In genomic region chr17:19012171-19013080, GRCh38 we compare ENCODE assay signal across 18 cellular contexts. TPM values are rescaled to one million over a fixed set of nuclear protein-coding genes. Genes with fewer than 3 reads are reported as not detected.
A peak's percentile ranks its signal among the peaks of the same experiment; 100 is the strongest.
DNase-seq lines count a peak whose midpoint lies in the region; ATAC-seq, FAIRE-seq and TF ChIP-seq lines count a peak whose summit lies in the region.
"Had no signal": no experiment of that assay in that cellular context is flagged by ENCODE, and none has a peak within 500 bp of the region (broad histone marks: within the 10 kb centered on the region; RNA-seq: fewer than 3 reads in every experiment).

No MANE protein-coding gene starts in this region.

- TF ChIP-seq EP300 in H1 (IDR thresholded peaks at IDR 0.05; ENCODE audit: borderline replicate concordance in 1 of 2, low read depth in 2 of 2, low read length in 2 of 2) (no peak), transverse colon (IDR thresholded peaks at IDR 0.05; ENCODE audit: low read depth) (no peak)

- H3K18ac ChIP-seq in H1 (ENCODE audit: extremely low read depth, low read length): no peak overlapping the region; the same call in 1 of the 2 replicates

- in situ Hi-C loops in transverse colon (cut with MboI; ENCODE audit: low pct_ligation_motif_present in 1 of 4, low pct_unique_long_range_greater_than_20kb in 1 of 4, low sequenced_read_pairs in 3 of 4): no loop called here

- intact Hi-C loops in heart left ventricle (cut with DNase I): no loop called here
- intact Hi-C loops in heart right ventricle (cut with DNase I): loop anchor here in 1 of 10 donors (2.0 kb wide), 1 partner anchor 36 kb away; no protein-coding TSS in a partner anchor
- intact Hi-C loops in mucosa of descending colon (cut with DNase I, micrococcal nuclease): no loop called here
- intact Hi-C loops in transverse colon (cut with DNase I; ENCODE audit: low total_unique reads): no loop called here
- intact Hi-C loops in upper lobe of right lung (cut with DNase I): no loop called here

- no peak overlapping the region for H3K27ac ChIP-seq in heart left ventricle
- H3K27ac ChIP-seq in heart right ventricle: no peak overlapping the region
- no peak overlapping the region for H3K27ac ChIP-seq in H1 (ENCODE audit: low read depth, low read length)
- H3K27ac ChIP-seq in transverse colon: peak overlapping the region in 3 of 4 donors; percentile 71 to 73 (median 71)
- H3K27ac ChIP-seq in upper lobe of right lung: no peak overlapping the region

- no peak overlapping the region for H4K5ac ChIP-seq in H1 (ENCODE audit: insufficient read length, low read depth, low read length)

- TF ChIP-seq CTCF in heart left ventricle (IDR thresholded peaks at IDR 0.05) (no peak), heart right ventricle (IDR thresholded peaks at IDR 0.05) (no peak), H1 (IDR thresholded peaks at IDR 0.05; ENCODE audit: control extremely low read depth in 1 of 3, insufficient read depth in 1 of 3, low read depth in 1 of 3, low read length in 3 of 3) (no peak), mucosa of descending colon (IDR thresholded peaks at IDR 0.05) (no peak), transverse colon (IDR thresholded peaks at IDR 0.05) (no peak), upper lobe of right lung (IDR thresholded peaks at IDR 0.05) (no peak)

- no peak overlapping the region for H3K4ac ChIP-seq in H1 (replicated peaks; ENCODE audit: insufficient read length, low read depth, low read length)

- no peak overlapping the region for H3K56ac ChIP-seq in H1 (replicated peaks; ENCODE audit: insufficient read length, low read depth, low read length)

- CTCF ChIA-PET in H1 (lab: Charles Lee; ENCODE audit: partially characterized antibody): interaction anchor here (0.6 to 1.6 kb wide), 4 partner anchors 11 to 61 kb away, joined by 3 to 8 read pairs (median 4); partner anchors contain the start of gene SLC5A10

- TF ChIP-seq RAD21 in H1 (IDR thresholded peaks at IDR 0.05 in 1 of 2, conservative IDR thresholded peaks at IDR 0.05 in 1 of 2; ENCODE audit: low read depth in 2 of 2, low read length in 2 of 2): no peak

- peak in 3 of 5 donors; percentile 14 to 42 (median 17) for DNase-seq in heart left ventricle
- DNase-seq in heart right ventricle: no peak
- DNase-seq in H1 (ENCODE audit: low read depth in 1 of 2, low spot score in 2 of 2): no peak
- DNase-seq in mucosa of descending colon: peak in 2 of 3 donors; percentile 34 to 41
- DNase-seq in transverse colon: no peak
- no peak for DNase-seq in upper lobe of right lung
- no peak for DNase-seq in NCI-H2107 (lab: John Stamatoyannopoulos, UW)
- DNase-seq: AML-193; Calu3; CD4-positive, alpha-beta T cell; HCEC 1CT; NCI-H1048; NCI-H146; NCI-H345; NCI-H69; SIG-M5 had no signal

- no peaks in the 10 kb centered on the region for H3K79me2 ChIP-seq in H1 (ENCODE audit: control insufficient read depth in 1 of 2, insufficient read depth in 2 of 2, low read length in 2 of 2)

- H3K36me3 ChIP-seq in heart left ventricle (no peaks in the 10 kb centered on the region), heart right ventricle (no peaks in the 10 kb centered on the region), H1 (ENCODE audit: control insufficient read depth in 2 of 4, insufficient read depth in 4 of 4, low read length in 3 of 4) (no peaks in the 10 kb centered on the region), mucosa of descending colon (ENCODE audit: low read depth) (no peaks in the 10 kb centered on the region), transverse colon (no peaks in the 10 kb centered on the region), upper lobe of right lung (no peaks in the 10 kb centered on the region)

- no peak overlapping the region for H2AFZ ChIP-seq in H1 (ENCODE audit: low read length)

- TF ChIP-seq POLR2A in heart left ventricle (IDR thresholded peaks at IDR 0.05) (no peak), H1 (IDR thresholded peaks at IDR 0.05; ENCODE audit: control extremely low read depth in 1 of 2, low read depth in 2 of 2, low read length in 2 of 2) (no peak), transverse colon (IDR thresholded peaks at IDR 0.05) (no peak)

- H3K4me3 ChIP-seq in heart left ventricle (no peak overlapping the region), heart right ventricle (no peak overlapping the region), H1 (ENCODE audit: extremely low read depth in 1 of 4, insufficient read depth in 2 of 4, low read depth in 3 of 4, low read length in 4 of 4) (no peak overlapping the region), mucosa of descending colon (no peak overlapping the region), transverse colon (no peak overlapping the region), upper lobe of right lung (no peak overlapping the region)

- no peak overlapping the region for H2BK20ac ChIP-seq in H1 (ENCODE audit: low read length)

- no peak overlapping the region for H3K4me2 ChIP-seq in H1 (ENCODE audit: insufficient read depth in 1 of 2, low read depth in 2 of 2, low read length in 2 of 2)

- POLR2A ChIA-PET in H1 (lab: Charles Lee; ENCODE audit: partially characterized antibody): interaction anchor here (1.2 to 1.6 kb wide), 3 partner anchors 8 to 11 kb away, joined by 3 to 5 read pairs (median 3); partner anchors contain the start of gene FAM83G

- no peak overlapping the region for H4K91ac ChIP-seq in H1 (replicated peaks; ENCODE audit: insufficient read length, low read length)

- no peak for FAIRE-seq in H1 (lab: Jason Lieb, UNC)

- WGBS in heart left ventricle, 4 donors: 90 to 96% (median 93%) methylated on average over 22 of the region's 22 CpGs
- 92 to 93% methylated on average over 22 of the region's 22 CpGs for WGBS in heart right ventricle, 2 donors
- 85% methylated on average over 21 of the region's 22 CpGs; no CpG with 5 or more reads in 1 of the 2 experiments for WGBS in H1 (ENCODE audit: extremely low coverage in 1 of 2, insufficient coverage in 1 of 2, insufficient read length in 1 of 2, insufficient replicate concordance in 2 of 2, low coverage in 1 of 2, low lambda C conversion rate in 2 of 2, missing lambda C conversion rate in 1 of 2), 2 experiments
- 93 to 100% methylated on average over 4 to 22 of the region's 22 CpGs for WGBS in transverse colon (ENCODE audit: low coverage in 1 of 2), 2 donors

- no peak overlapping the region for H2BK120ac ChIP-seq in H1 (replicated peaks; ENCODE audit: low read depth, low read length)

- H4K8ac ChIP-seq in H1 (ENCODE audit: extremely low read depth, insufficient read depth, low read length): peak overlapping the region; percentile 57; the same call in 1 of the 2 replicates

- H3K23ac ChIP-seq in H1 (ENCODE audit: insufficient read length): no peak overlapping the region

- no peaks in the 10 kb centered on the region for H3K79me1 ChIP-seq in H1 (ENCODE audit: low read depth, low read length)

- peaks cover 0 to 3% (median 0%) of the 10 kb centered on the region in 9 donors for H3K27me3 ChIP-seq in heart left ventricle
- peaks cover 0 to 7% (median 0%) of the 10 kb centered on the region in 7 donors for H3K27me3 ChIP-seq in heart right ventricle
- H3K27me3 ChIP-seq in H1 (replicated peaks in 1 of 4; ENCODE audit: control insufficient read depth in 3 of 4, extremely low read depth in 1 of 4, insufficient read depth in 3 of 4, low read length in 3 of 4): no peaks in the 10 kb centered on the region
- H3K27me3 ChIP-seq in transverse colon: no peaks in the 10 kb centered on the region
- no peaks in the 10 kb centered on the region for H3K27me3 ChIP-seq in upper lobe of right lung

- no peak overlapping the region for H2BK12ac ChIP-seq in H1 (ENCODE audit: low read depth, low read length)

- H3K14ac ChIP-seq in H1 (ENCODE audit: insufficient read length): no peak overlapping the region

- no peak overlapping the region for H2AK5ac ChIP-seq in H1 (ENCODE audit: low read depth, low read length)

- no peak overlapping the region for H3K9ac ChIP-seq in H1 (replicated peaks in 1 of 4; ENCODE audit: extremely low read depth in 1 of 4, low read depth in 3 of 4, low read length in 3 of 4)

- H2BK5ac ChIP-seq in H1 (ENCODE audit: low read depth, low read length): peak overlapping the region; percentile 16; the same call in 1 of the 2 replicates

- H2BK15ac ChIP-seq in H1 (ENCODE audit: low read length): 0 out of 2 replicates have a peak overlapping the region, but pooled peaks have one; percentile 46

- H3K9me3 ChIP-seq in heart left ventricle (no peaks in the 10 kb centered on the region), heart right ventricle (no peaks in the 10 kb centered on the region), H1 (ENCODE audit: insufficient read depth in 2 of 2, low read depth in 1 of 2, low read length in 1 of 2) (no peaks in the 10 kb centered on the region), mucosa of descending colon (no peaks in the 10 kb centered on the region), transverse colon (no peaks in the 10 kb centered on the region), upper lobe of right lung (no peaks in the 10 kb centered on the region)

- H3K4me1 ChIP-seq in heart left ventricle (no peaks in the 10 kb centered on the region), heart right ventricle (no peaks in the 10 kb centered on the region), H1 (replicated peaks in 1 of 4; ENCODE audit: control insufficient read depth in 3 of 4, insufficient read depth in 4 of 4, low read length in 3 of 4) (peaks cover 0 to 3% (median 2%) of the 10 kb centered on the region in 4 experiments; a peak in 3 of 7 replicates), mucosa of descending colon (ENCODE audit: low read depth) (peaks cover 11% of the 10 kb centered on the region), transverse colon (peaks cover 7 to 23% (median 18%) of the 10 kb centered on the region in 4 donors), upper lobe of right lung (no peaks in the 10 kb centered on the region)

- no peak for ATAC-seq in heart left ventricle
- ATAC-seq in heart right ventricle: no peak
- ATAC-seq in mucosa of descending colon: no peak
- ATAC-seq in upper lobe of right lung: no peak
- ATAC-seq in esophagus mucosa: no peak
- ATAC-seq: Panc1 had no signal

- no peaks in the 10 kb centered on the region for H3K23me2 ChIP-seq in H1 (ENCODE audit: low read depth, low read length)

- H4K20me1 ChIP-seq in H1 (replicated peaks in 1 of 2; ENCODE audit: control insufficient read depth in 1 of 2, insufficient read depth in 2 of 2, low read length in 2 of 2): no peaks in the 10 kb centered on the region

RNA-seq across cellular contexts. Expression of gene FAM83G, which starts 7.9 kb away (rescaled TPM):
- total RNA-seq in heart left ventricle: 1 to 10 TPM; 1.2 to 7.4 (median 1.8) TPM
- polyA plus RNA-seq in heart left ventricle: 10 to 100 TPM in 1 of 2 donors, 1 to 10 TPM in 1; 1.5 to 12.8 TPM
- 1 to 10 TPM in 9 of 10 donors, under 1 TPM in 1; 0.96 to 4.0 (median 1.7) TPM for total RNA-seq in heart right ventricle
- polyA plus RNA-seq in heart right ventricle: 1 to 10 TPM; 1.1 to 5.5 TPM
- total RNA-seq in H1 (2021; fragmentation: NEBNext Ultra II Directional; extraction: Animal tissue kit (Norgen Biotek cat#: 25700)): 28.7 and 29.0 TPM in 2 replicates
- polyA plus RNA-seq in H1 (2011; rRNA removed): 15.4 and 21.3 TPM in 2 replicates
- 14.3 TPM for polyA plus RNA-seq in H1 (2011; cell fraction: cytosol; rRNA removed)
- 29.6 TPM for polyA plus RNA-seq in H1 (2011; cell fraction: nucleus; rRNA removed)
- 13.8 to 20.5 TPM (median 18.5 TPM) in 4 replicates for polyA plus RNA-seq in H1 (2012, experiment 1 of 2)
- polyA plus RNA-seq in H1 (2012, experiment 2 of 2): 20.3 TPM
- polyA plus RNA-seq in H1 (2013, experiment 1 of 2): 13.9 TPM
- 13.4 TPM for polyA plus RNA-seq in H1 (2013, experiment 2 of 2)
- 20.1 and 21.0 TPM in 2 replicates for polyA minus RNA-seq in H1 (2011; rRNA and poly(A)+ RNA removed)
- 21.6 TPM for polyA minus RNA-seq in H1 (2011; cell fraction: cytosol; rRNA and poly(A)+ RNA removed)
- 22.7 TPM for polyA minus RNA-seq in H1 (2011; cell fraction: nucleus; rRNA and poly(A)+ RNA removed)
- total RNA-seq in mucosa of descending colon: 10 to 100 TPM; 18.9 to 40.4 (median 29.1) TPM
- 10 to 100 TPM; 33.6 to 75.6 (median 39.4) TPM for total RNA-seq in transverse colon
- total RNA-seq in upper lobe of right lung: 8.3 TPM
- 47.0 TPM for total RNA-seq in esophagus mucosa

RNA-seq across cellular contexts. Expression of gene GRAP, which starts 34.3 kb away (rescaled TPM):
- 1 to 10 TPM; 1.1 to 6.3 (median 2.1) TPM for total RNA-seq in heart left ventricle
- 1 to 10 TPM; 2.1 to 3.3 TPM for polyA plus RNA-seq in heart left ventricle
- 1 to 10 TPM in 9 of 10 donors, under 1 TPM in 1; 0.99 to 3.6 (median 2.2) TPM for total RNA-seq in heart right ventricle
- 1 to 10 TPM; 2.6 to 3.7 TPM for polyA plus RNA-seq in heart right ventricle
- total RNA-seq in H1 (2021; fragmentation: NEBNext Ultra II Directional; extraction: Animal tissue kit (Norgen Biotek cat#: 25700)): 0.24 and 0.29 TPM in 2 replicates
- 0.18 and 0.24 TPM in 2 replicates for polyA plus RNA-seq in H1 (2011; rRNA removed)
- 0.23 TPM for polyA plus RNA-seq in H1 (2011; cell fraction: cytosol; rRNA removed)
- 0.93 TPM for polyA plus RNA-seq in H1 (2011; cell fraction: nucleus; rRNA removed)
- polyA plus RNA-seq in H1 (2012, experiment 1 of 2): 0.16 to 0.19 TPM in 2 of 4 replicates, not detected in the others
- polyA plus RNA-seq in H1 (2012, experiment 2 of 2): 0.17 TPM
- polyA plus RNA-seq in H1 (2013, experiment 1 of 2): 0.43 TPM
- 0.24 TPM for polyA plus RNA-seq in H1 (2013, experiment 2 of 2)
- polyA minus RNA-seq in H1 (2011; rRNA and poly(A)+ RNA removed): 0.19 TPM in 1 of 2 replicates, not detected in the other
- polyA minus RNA-seq in H1 (2011; cell fraction: cytosol; rRNA and poly(A)+ RNA removed): not detected
- polyA minus RNA-seq in H1 (2011; cell fraction: nucleus; rRNA and poly(A)+ RNA removed): 1.00 TPM
- total RNA-seq in mucosa of descending colon: 1 to 10 TPM; 1.2 to 2.5 (median 1.8) TPM
- total RNA-seq in transverse colon: 10 to 100 TPM in 1 of 4 donors, 1 to 10 TPM in 3; 1.6 to 20.2 (median 5.5) TPM
- 10.6 TPM for total RNA-seq in upper lobe of right lung
- 1.00 TPM for total RNA-seq in esophagus mucosa
- total RNA-seq: Calu3 had no signal

Comparison
In these comparisons a context has a peak if more than half of its experiments do, and no peak if none do; other contexts are left out.
1. DNase-seq: peak in heart left ventricle (3 of 5) and mucosa of descending colon (2 of 3); none in heart right ventricle (0 of 2), H1 (0 of 2), transverse colon (single experiment), upper lobe of right lung (single experiment) and NCI-H2107 (single experiment).
2. H3K27ac ChIP-seq: peak in transverse colon (3 of 4); none in heart left ventricle (0 of 12), heart right ventricle (0 of 10), H1 (single experiment) and upper lobe of right lung (single experiment).